In the genomic region with DNA sequence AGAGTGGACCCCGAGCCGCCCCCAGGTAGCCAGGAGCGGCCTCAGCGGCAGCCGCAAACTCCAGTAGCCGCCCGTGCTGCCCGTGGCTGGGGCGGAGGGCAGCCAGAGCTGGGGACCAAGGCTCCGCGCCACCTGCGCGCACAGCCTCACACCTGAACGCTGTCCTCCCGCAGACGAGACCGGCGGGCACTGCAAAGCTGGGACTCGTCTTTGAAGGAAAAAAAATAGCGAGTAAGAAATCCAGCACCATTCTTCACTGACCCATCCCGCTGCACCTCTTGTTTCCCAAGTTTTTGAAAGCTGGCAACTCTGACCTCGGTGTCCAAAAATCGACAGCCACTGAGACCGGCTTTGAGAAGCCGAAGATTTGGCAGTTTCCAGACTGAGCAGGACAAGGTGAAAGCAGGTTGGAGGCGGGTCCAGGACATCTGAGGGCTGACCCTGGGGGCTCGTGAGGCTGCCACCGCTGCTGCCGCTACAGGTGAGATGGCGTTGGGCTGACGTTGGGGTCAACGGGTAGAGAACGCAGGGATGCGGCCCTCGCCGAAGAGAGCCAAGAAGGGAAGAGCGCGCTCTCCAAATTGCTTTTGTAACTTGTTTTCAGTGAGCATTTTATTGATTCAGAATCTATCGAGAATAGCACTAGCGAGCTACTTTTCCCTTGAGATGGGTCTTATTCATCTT, we compare ENCODE assay signal across 8 cellular contexts. TPM values are rescaled to one million over a fixed set of nuclear protein-coding genes. Genes with fewer than 3 reads are reported as not detected.
DNase-seq lines count a peak whose midpoint lies in the region; ATAC-seq and TF ChIP-seq lines count a peak whose summit lies in the region.

No MANE protein-coding gene starts in this region.

- H3K9me3 Mint-ChIP-seq in activated CD4-positive, alpha-beta T cell treated with anti-CD3 and anti-CD28 coated beads, Interleukin-2, amount 10 ng/mL, durations not matched to agents 24 days and 14 days: peaks cover 3% of the 10 kb centered on the region

- intact Hi-C loops in activated CD4-positive, alpha-beta T cell treated with anti-CD3 and anti-CD28 coated beads, Interleukin-2, amount 10 ng/mL, durations not matched to agents 24 days and 14 days (cut with micrococcal nuclease): loop anchor here (1.0 to 10.0 kb wide), 15 partner anchors 8 to 1478 kb away; a partner anchor contains a TSS
- intact Hi-C loops in ovary (cut with DNase I): loop anchor here in 3 of 4 donors (10.0 kb wide), 4 partner anchors 725 to 1105 kb away; no protein-coding TSS in a partner anchor

- no peak for TF ChIP-seq EP300 in ovary (IDR thresholded peaks at IDR 0.05)

- TF ChIP-seq POLR2A in ovary (IDR thresholded peaks at IDR 0.05): no peak

- ATAC-seq in HG03139 (IDR thresholded peaks at IDR 0.05; ENCODE audit: unreplicated experiment): peak; percentile 30

- no peak overlapping the region for H3K27ac ChIP-seq in ovary

- H3K27me3 ChIP-seq in ovary: no peaks in the 10 kb centered on the region

- H3K36me3 ChIP-seq in ovary: no peaks in the 10 kb centered on the region

- H3K27ac Mint-ChIP-seq in activated CD4-positive, alpha-beta T cell treated with anti-CD3 and anti-CD28 coated beads, Interleukin-2, amount 10 ng/mL, durations not matched to agents 24 days and 14 days: peak overlapping the region; percentile 99

- peaks cover 43% of the 10 kb centered on the region for H3K4me1 Mint-ChIP-seq in activated CD4-positive, alpha-beta T cell treated with anti-CD3 and anti-CD28 coated beads, Interleukin-2, amount 10 ng/mL, durations not matched to agents 24 days and 14 days

- peak overlapping the region; percentile 77 for H3K4me3 ChIP-seq in fibroblast of pulmonary artery (replicated peaks; ENCODE audit: low read depth, low read length)
- H3K4me3 ChIP-seq in ovary: peak overlapping the region; percentile 63

- TF ChIP-seq CTCF in fibroblast of pulmonary artery (IDR thresholded peaks at IDR 0.05; ENCODE audit: low read length, missing control alignments) (no peak), ovary (IDR thresholded peaks at IDR 0.05) (no peak)

- H3K9me3 ChIP-seq in ovary: no peaks in the 10 kb centered on the region

- 2 to 3% (median 3%) methylated on average over 40 of the region's 40 CpGs for WGBS in ovary, 3 donors

- H3K4me1 ChIP-seq in ovary (ENCODE audit: insufficient read depth): peaks cover 9% of the 10 kb centered on the region

- peaks cover 51% of the 10 kb centered on the region for H3K36me3 Mint-ChIP-seq in activated CD4-positive, alpha-beta T cell treated with anti-CD3 and anti-CD28 coated beads, Interleukin-2, amount 10 ng/mL, durations not matched to agents 24 days and 14 days (ENCODE audit: low read depth)

- peak; percentile 80 for DNase-seq in activated effector memory CD4-positive, alpha-beta T cell treated with anti-CD3 and anti-CD28 coated beads, Interleukin-2, amount 50 U/mL, for 16 hours
- no peak for DNase-seq in activated effector memory CD4-positive, alpha-beta T cell treated with Interleukin-2 at 50 U/mL for 16 hours
- DNase-seq in activated CD4-positive, alpha-beta T cell treated with anti-CD3 and anti-CD28 coated beads, Interleukin-2, amount 10 ng/mL, durations not matched to agents 24 days and 14 days: peak; percentile 85
- DNase-seq in fibroblast of pulmonary artery (ENCODE audit: low read depth): no peak
- no peak for DNase-seq in ovary
- no peak for DNase-seq in NCI-H146 (lab: John Stamatoyannopoulos, UW)
- no peak for DNase-seq in MV-4-11 (lab: John Stamatoyannopoulos, UW)

- no peaks in the 10 kb centered on the region for H3K27me3 Mint-ChIP-seq in activated CD4-positive, alpha-beta T cell treated with anti-CD3 and anti-CD28 coated beads, Interleukin-2, amount 10 ng/mL, durations not matched to agents 24 days and 14 days

- H3K4me3 Mint-ChIP-seq in activated CD4-positive, alpha-beta T cell treated with anti-CD3 and anti-CD28 coated beads, Interleukin-2, amount 10 ng/mL, durations not matched to agents 24 days and 14 days: peak overlapping the region; percentile 99

RNA-seq across cellular contexts. Expression of a gene that starts 0.4 kb away (rescaled TPM):
- total RNA-seq in activated CD4-positive, alpha-beta T cell treated with anti-CD3 and anti-CD28 coated beads, Interleukin-2, amount 10 ng/mL, durations not matched to agents 24 days and 14 days: 49.1 and 53.0 TPM in 2 replicates
- 1 to 10 TPM in 5 of 7 donors, under 1 TPM in 2; 0.66 to 8.8 (median 2.8) TPM for total RNA-seq in ovary
- polyA plus RNA-seq in ovary: 1 to 10 TPM; 1.0 to 3.5 TPM

Comparison
In these comparisons a context has a peak if more than half of its experiments do, and no peak if none do; other contexts are left out.
1. DNase-seq: peak in activated effector memory CD4-positive, alpha-beta T cell treated with anti-CD3 and anti-CD28 coated beads, Interleukin-2, amount 50 U/mL, for 16 hours (single experiment) and activated CD4-positive, alpha-beta T cell treated with anti-CD3 and anti-CD28 coated beads, Interleukin-2, amount 10 ng/mL, durations not matched to agents 24 days and 14 days (single experiment); none in activated effector memory CD4-positive, alpha-beta T cell treated with Interleukin-2 at 50 U/mL for 16 hours (single experiment), fibroblast of pulmonary artery (single experiment), ovary (0 of 5), NCI-H146 (single experiment) and MV-4-11 (single experiment).